In genomic region chr5:61340775-61341361, GRCh38 we compare ENCODE assay signal across 2 cellular contexts.
TF ChIP-seq lines count a peak whose summit lies in the region.

No MANE protein-coding gene starts in this region.

TF ChIP-seq in liver, 16 proteins besides CTCF, POLR2A, EP300 and RAD21 (continued from another document):
- TF ChIP-seq REST (IDR thresholded peaks at IDR 0.05) (no peak), YY1 (IDR thresholded peaks at IDR 0.05) (peak; percentile 44), EGR1 (IDR thresholded peaks at IDR 0.05; ENCODE audit: low read depth in 2 of 2) (no peak), RXRA (IDR thresholded peaks at IDR 0.05) (peak; percentile 36 to 37), MAX (IDR thresholded peaks at IDR 0.05) (peak; percentile 31), JUND (IDR thresholded peaks at IDR 0.05) (no peak), SP1 (IDR thresholded peaks at IDR 0.05) (peak; percentile 23)

TF ChIP-seq in HepG2, 621 proteins besides CTCF, POLR2A, EP300 and RAD21 (continued from another document):
- TF ChIP-seq FOXO4 (CRISPR knock-in tag; conservative IDR thresholded peaks at IDR 0.05), result no peak
- no peak for TF ChIP-seq ZNF251 (CRISPR knock-in tag; IDR thresholded peaks at IDR 0.05)
- no peak for TF ChIP-seq ZNF572 (CRISPR knock-in tag; IDR thresholded peaks at IDR 0.05)
- no peak for TF ChIP-seq NR2F1 (CRISPR knock-in tag; IDR thresholded peaks at IDR 0.05)
- TF ChIP-seq ZNF33A (CRISPR knock-in tag; IDR thresholded peaks at IDR 0.05; ENCODE audit: borderline replicate concordance), result no peak
- TF ChIP-seq PPARG (CRISPR knock-in tag; conservative IDR thresholded peaks at IDR 0.05), result no peak
